Comparison of ENCODE assay signal across 29 cellular contexts in the genomic region with DNA sequence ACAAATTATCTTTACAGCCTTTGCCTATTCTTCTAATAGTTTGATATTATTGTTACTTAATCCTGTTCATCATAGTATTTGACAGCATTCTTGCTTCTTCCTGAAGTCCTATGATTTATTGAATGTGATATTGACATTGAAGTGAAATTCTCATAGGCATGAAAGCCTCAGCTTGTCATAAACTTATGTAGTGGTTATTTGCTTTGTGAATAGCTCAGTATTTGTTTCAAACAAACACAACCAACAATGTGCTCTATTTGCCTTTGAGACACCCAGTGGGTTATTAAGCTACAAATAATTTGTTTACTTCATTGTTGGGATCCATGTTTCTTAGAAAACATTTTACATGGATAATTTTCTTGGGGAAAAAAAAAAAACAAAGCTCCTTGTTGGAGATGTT.
"Had no signal": no experiment of that assay in that cellular context is flagged by ENCODE, and none has a peak within 500 bp of the region (broad histone marks: within the 10 kb centered on the region; RNA-seq: fewer than 3 reads in every experiment).

No MANE protein-coding gene starts in this region.

- H3K4me3 ChIP-seq: heart left ventricle, left lung, lower lobe of right lung, pancreas, prostate gland, sigmoid colon, stomach, thyroid gland, upper lobe of left lung, vagina had no signal

- FAIRE-seq: bronchial epithelial cell, pancreas, small intestine had no signal

- H3K9me3 ChIP-seq: heart left ventricle, left lung, lower lobe of right lung, pancreas, prostate gland, sigmoid colon, stomach, thyroid gland, upper lobe of left lung, vagina had no signal

- ATAC-seq: activated CD8-positive, alpha-beta memory T cell treated with anti-CD3 and anti-CD28 coated beads, Interleukin-2, amount 10 ng/mL, durations not matched to agents 7 days and 5 days; activated CD8-positive, alpha-beta T cell treated with anti-CD3 and anti-CD28 coated beads, Interleukin-2, amount 10 ng/mL, durations not matched to agents 7 days and 5 days; esophagus mucosa; foreskin keratinocyte; heart left ventricle; left lung; lower lobe of right lung; naive thymus-derived CD8-positive, alpha-beta T cell; pancreas; stimulated activated naive B cell treated with anti-CD40 and anti-IgM and Interleukin-4, amounts not matched to agents 10 μg/mL and 1 μg/mL and 100 μg/mL, for 72 hours had no signal

- DNase-seq: activated B cell treated with CpG ODN at 0.5 μM for 24 hours; activated CD4-positive, alpha-beta T cell treated with anti-CD3 and anti-CD28 coated beads, Interleukin-2, amount 50 U/mL, for 1 hour; activated CD8-positive, alpha-beta memory T cell treated with anti-CD3 and anti-CD28 coated beads, Interleukin-2, amount 10 ng/mL, durations not matched to agents 7 days and 5 days; activated CD8-positive, alpha-beta T cell treated with anti-CD3 and anti-CD28 coated beads, Interleukin-2, amount 10 ng/mL, durations not matched to agents 7 days and 5 days; activated T-cell treated with anti-CD3 and anti-CD28 coated beads, Interleukin-2, amount 50 U/mL, for 48 hours; anterior cingulate cortex; endodermal cell; foreskin keratinocyte; heart left ventricle; hypothalamus; kidney glomerular epithelial cell; left lung; lower lobe of right lung; mesenchymal stem cell; naive thymus-derived CD8-positive, alpha-beta T cell; nucleus accumbens; pancreas; retina; sigmoid colon; stimulated activated CD4-positive, alpha-beta T cell treated with anti-CD3 and anti-CD28 coated beads, Interleukin-2, amount 100 ng/mL, for 24 hours; stimulated activated naive B cell treated with anti-CD40 and anti-IgM and Interleukin-4, amounts not matched to agents 10 μg/mL and 1 μg/mL and 100 μg/mL, for 72 hours; stomach; thyroid gland; upper lobe of left lung had no signal

- H3K36me3 ChIP-seq: prostate gland, thyroid gland had no signal

- H3K27ac ChIP-seq: foreskin keratinocyte, heart left ventricle, left lung, lower lobe of right lung, pancreas, prostate gland, sigmoid colon, stomach, thyroid gland, upper lobe of left lung, vagina had no signal

- H3K27me3 ChIP-seq: foreskin keratinocyte, heart left ventricle, left lung, pancreas, sigmoid colon, stomach, thyroid gland, upper lobe of left lung, vagina had no signal

- H3K4me1 ChIP-seq: foreskin keratinocyte, prostate gland had no signal
